Comparison of ENCODE assay signal across 16 cellular contexts in the genomic region with DNA sequence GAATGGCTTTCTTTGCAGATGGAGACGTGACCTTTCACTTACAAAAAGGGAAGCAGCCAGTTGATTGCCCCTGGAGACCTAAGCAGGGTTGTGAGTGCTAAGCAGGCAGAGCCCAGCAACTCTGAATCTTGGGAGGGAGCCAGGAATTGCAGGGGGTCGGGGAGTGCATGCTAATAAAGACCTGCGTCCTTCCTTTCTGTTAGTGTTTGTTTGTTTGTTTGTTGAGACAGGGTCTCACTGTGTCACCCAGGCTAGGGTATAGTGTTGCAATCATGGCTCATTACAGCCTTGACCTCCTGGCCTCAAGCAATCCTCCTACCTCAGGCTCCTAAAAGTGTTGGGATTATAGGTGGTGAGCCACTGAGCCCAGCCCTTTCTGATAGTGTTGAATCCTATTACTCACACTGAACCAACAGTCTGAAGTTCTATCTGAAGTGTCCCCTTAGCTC.
DNase-seq lines count a peak whose midpoint lies in the region; ATAC-seq, FAIRE-seq and TF ChIP-seq lines count a peak whose summit lies in the region.
"Had no signal": no experiment of that assay in that cellular context is flagged by ENCODE, and none has a peak within 500 bp of the region (broad histone marks: within the 10 kb centered on the region; RNA-seq: fewer than 3 reads in every experiment).

No MANE protein-coding gene starts in this region.

- H3K4me3 ChIP-seq in astrocyte (ENCODE audit: insufficient read depth, low read depth, low read length): no peak overlapping the region
- H3K4me3 ChIP-seq in neuron (ENCODE audit: low read length): peak overlapping the region; percentile 5
- H3K4me3 ChIP-seq in upper lobe of right lung: no peak overlapping the region
- H3K4me3 ChIP-seq: esophagus muscularis mucosa had no signal

- H2AFZ ChIP-seq in astrocyte (ENCODE audit: low read depth, low read length) (peak overlapping the region; percentile 9), neuron (ENCODE audit: low read depth, low read length) (no peak overlapping the region)
- H2AFZ ChIP-seq: parathyroid adenoma had no signal

- H4K20me1 ChIP-seq in astrocyte (ENCODE audit: insufficient read depth, low read length): no peaks in the 10 kb centered on the region

- FAIRE-seq in astrocyte (lab: Jason Lieb, UNC): no peak
- FAIRE-seq: A204.1 had no signal

- H3K79me2 ChIP-seq in astrocyte (ENCODE audit: insufficient read depth, low read length): no peaks in the 10 kb centered on the region
- H3K79me2 ChIP-seq: parathyroid adenoma had no signal

- H3K27ac Mint-ChIP-seq in astrocyte (ENCODE audit: unreplicated experiment) (no peak overlapping the region), endothelial cell (ENCODE audit: unreplicated experiment) (no peak overlapping the region)
- H3K27ac Mint-ChIP-seq: activated CD8-positive, alpha-beta memory T cell treated with anti-CD3 and anti-CD28 coated beads, Interleukin-2, amount 10 ng/mL, durations not matched to agents 7 days and 5 days; type B pancreatic cell had no signal

- H3K27me3 Mint-ChIP-seq in astrocyte (ENCODE audit: low read depth, unreplicated experiment) (no peaks in the 10 kb centered on the region), endothelial cell (ENCODE audit: unreplicated experiment) (no peaks in the 10 kb centered on the region)
- H3K27me3 Mint-ChIP-seq: type B pancreatic cell had no signal

- H3K4me2 ChIP-seq in astrocyte (ENCODE audit: low read length): no peak overlapping the region

- H3K27me3 ChIP-seq in astrocyte (ENCODE audit: insufficient read depth, low read length): no peaks in the 10 kb centered on the region
- H3K27me3 ChIP-seq in neuron (ENCODE audit: insufficient read depth, low read length): no peaks in the 10 kb centered on the region
- no peaks in the 10 kb centered on the region for H3K27me3 ChIP-seq in upper lobe of right lung
- H3K27me3 ChIP-seq: esophagus muscularis mucosa had no signal

- H3K36me3 ChIP-seq in astrocyte (ENCODE audit: insufficient read depth, low read length) (no peaks in the 10 kb centered on the region), neuron (ENCODE audit: insufficient read depth, low read length) (peaks cover 2% of the 10 kb centered on the region), upper lobe of right lung (no peaks in the 10 kb centered on the region)
- H3K36me3 ChIP-seq: esophagus muscularis mucosa had no signal

- no peaks in the 10 kb centered on the region for H3K9me3 Mint-ChIP-seq in astrocyte (ENCODE audit: unreplicated experiment)
- H3K9me3 Mint-ChIP-seq in endothelial cell (ENCODE audit: unreplicated experiment): no peaks in the 10 kb centered on the region
- H3K9me3 Mint-ChIP-seq: type B pancreatic cell had no signal

- H3K36me3 Mint-ChIP-seq in astrocyte (ENCODE audit: low read depth, unreplicated experiment): no peaks in the 10 kb centered on the region
- H3K36me3 Mint-ChIP-seq in endothelial cell (ENCODE audit: low read depth, unreplicated experiment): no peaks in the 10 kb centered on the region
- H3K36me3 Mint-ChIP-seq: activated CD8-positive, alpha-beta memory T cell treated with anti-CD3 and anti-CD28 coated beads, Interleukin-2, amount 10 ng/mL, durations not matched to agents 7 days and 5 days had no signal

- H3K4me1 ChIP-seq in astrocyte (ENCODE audit: insufficient read depth, low read length): no peaks in the 10 kb centered on the region
- H3K4me1 ChIP-seq in neuron (ENCODE audit: insufficient read depth, low read length): peaks cover 29% of the 10 kb centered on the region
- no peaks in the 10 kb centered on the region for H3K4me1 ChIP-seq in upper lobe of right lung

- no peak overlapping the region for H3K4me3 Mint-ChIP-seq in astrocyte (ENCODE audit: unreplicated experiment)
- H3K4me3 Mint-ChIP-seq in endothelial cell (ENCODE audit: unreplicated experiment): no peak overlapping the region
- H3K4me3 Mint-ChIP-seq: activated CD8-positive, alpha-beta memory T cell treated with anti-CD3 and anti-CD28 coated beads, Interleukin-2, amount 10 ng/mL, durations not matched to agents 7 days and 5 days; type B pancreatic cell had no signal

- no peak for ATAC-seq in GM21423 (IDR thresholded peaks at IDR 0.05; ENCODE audit: unreplicated experiment)
- ATAC-seq in upper lobe of right lung: no peak
- ATAC-seq: activated CD8-positive, alpha-beta memory T cell treated with anti-CD3 and anti-CD28 coated beads, Interleukin-2, amount 10 ng/mL, durations not matched to agents 7 days and 5 days had no signal

- peaks cover 4% of the 10 kb centered on the region for H3K4me1 Mint-ChIP-seq in astrocyte (ENCODE audit: low read depth, unreplicated experiment)
- H3K4me1 Mint-ChIP-seq in endothelial cell (ENCODE audit: unreplicated experiment): peaks cover 29% of the 10 kb centered on the region
- H3K4me1 Mint-ChIP-seq: activated CD8-positive, alpha-beta memory T cell treated with anti-CD3 and anti-CD28 coated beads, Interleukin-2, amount 10 ng/mL, durations not matched to agents 7 days and 5 days had no signal

- H3K27ac ChIP-seq in astrocyte (ENCODE audit: low read depth, low read length): no peak overlapping the region
- H3K27ac ChIP-seq in upper lobe of right lung: no peak overlapping the region
- H3K27ac ChIP-seq: esophagus muscularis mucosa, parathyroid adenoma had no signal

- DNase-seq in NCI-H1105 (lab: John Stamatoyannopoulos, UW): peak; percentile 5
- no peak for DNase-seq in NCI-H1105 treated with DMSO at 0.1 percent for 48 hours (lab: John Stamatoyannopoulos, UW)
- peak; percentile 58 for DNase-seq in NCI-H2227 (lab: John Stamatoyannopoulos, UW; ENCODE audit: unreplicated experiment)
- no peak for DNase-seq in astrocyte (ENCODE audit: low read depth)
- DNase-seq in endothelial cell (ENCODE audit: low spot score): no peak
- no peak for DNase-seq in upper lobe of right lung
- DNase-seq: activated CD8-positive, alpha-beta memory T cell treated with anti-CD3 and anti-CD28 coated beads, Interleukin-2, amount 10 ng/mL, durations not matched to agents 7 days and 5 days; activated naive CD4-positive, alpha-beta T cell treated with anti-CD3 and anti-CD28 coated beads, Interleukin-2, amount 50 U/mL, for 16 hours; NCI-H510A; Right ventricle myocardium superior had no signal

- TF ChIP-seq CTCF in astrocyte (IDR thresholded peaks at IDR 0.05; ENCODE audit: insufficient read depth, low read depth, low read length): no peak
- TF ChIP-seq CTCF in endothelial cell (IDR thresholded peaks at IDR 0.05; ENCODE audit: unreplicated experiment): no peak
- no peak for TF ChIP-seq CTCF in upper lobe of right lung (IDR thresholded peaks at IDR 0.05)

- H3K9ac ChIP-seq in astrocyte (ENCODE audit: low read length): no peak overlapping the region
- H3K9ac ChIP-seq: parathyroid adenoma had no signal

- H3K9me3 ChIP-seq in astrocyte (ENCODE audit: insufficient read depth, low read depth, low read length) (no peaks in the 10 kb centered on the region), neuron (ENCODE audit: low read length) (no peaks in the 10 kb centered on the region), upper lobe of right lung (no peaks in the 10 kb centered on the region)
- H3K9me3 ChIP-seq: esophagus muscularis mucosa had no signal

- intact Hi-C loops in upper lobe of right lung (cut with DNase I): no loop called here

Comparison
In these comparisons a context has a peak if more than half of its experiments do, and no peak if none do; other contexts are left out.
1. DNase-seq: peak in NCI-H1105 (single experiment) and NCI-H2227 (single experiment); none in NCI-H1105 treated with DMSO at 0.1 percent for 48 hours (single experiment), astrocyte (single experiment), endothelial cell (single experiment) and upper lobe of right lung (single experiment).